10 cellular contexts compared by ENCODE assay signal in the genomic region with DNA sequence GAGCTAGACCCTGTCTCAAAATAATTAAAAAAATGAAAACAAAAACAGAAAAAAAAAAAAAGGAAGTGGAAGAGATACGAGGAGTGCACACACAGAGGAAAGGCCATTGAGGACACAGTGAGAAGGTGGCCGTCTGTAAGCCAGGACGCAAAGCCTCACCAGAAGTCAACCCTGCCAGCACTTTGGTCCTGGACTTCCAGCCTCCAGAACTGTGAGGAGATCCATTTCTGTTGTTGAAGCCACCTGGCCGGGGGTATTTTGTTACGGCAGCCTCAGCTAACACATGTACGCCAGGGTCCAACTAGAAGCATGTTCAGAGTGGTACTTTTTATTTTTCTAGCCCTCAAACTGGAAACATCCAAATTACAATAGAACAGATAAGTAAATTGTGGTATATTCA. TPM values are rescaled to one million over a fixed set of nuclear protein-coding genes. Genes with fewer than 3 reads are reported as not detected.
"Had no signal": no experiment of that assay in that cellular context is flagged by ENCODE, and none has a peak within 500 bp of the region (broad histone marks: within the 10 kb centered on the region; RNA-seq: fewer than 3 reads in every experiment).

No MANE protein-coding gene starts in this region.

- ATAC-seq: HCT116 had no signal

- H3K9ac ChIP-seq: GM23248 had no signal

- H3K9me3 Mint-ChIP-seq: IgD-negative memory B cell had no signal

- FAIRE-seq: HTR-8/SVneo had no signal

- H3K27ac ChIP-seq: GM23248 had no signal

- H3K27me3 Mint-ChIP-seq: IgD-negative memory B cell had no signal

- DNase-seq: GM23248, GOT3, H7, KG1 had no signal

- H2AFZ ChIP-seq: GM23248 had no signal

- H3K4me3 ChIP-seq: GM23248, HAP-1 had no signal

- H3K9me3 ChIP-seq: HAP-1 had no signal

- H3K4me1 Mint-ChIP-seq: IgD-negative memory B cell had no signal

- H3K4me1 ChIP-seq: HAP-1 had no signal

RNA-seq across cellular contexts. Expression of a gene that starts 59.7 kb away (rescaled TPM):
- total RNA-seq: GM23248, H4, HT-29 had no signal
- polyA plus RNA-seq: GM23248, IgD-negative memory B cell had no signal
